9 cellular contexts compared by ENCODE assay signal in genomic region chr2:127408807-127409099, GRCh38. TPM values are rescaled to one million over a fixed set of nuclear protein-coding genes. Genes with fewer than 3 reads are reported as not detected.
DNase-seq lines count a peak whose midpoint lies in the region; ATAC-seq and TF ChIP-seq lines count a peak whose summit lies in the region.
"Had no signal": no experiment of that assay in that cellular context is flagged by ENCODE, and none has a peak within 500 bp of the region (broad histone marks: within the 10 kb centered on the region; RNA-seq: fewer than 3 reads in every experiment).

No MANE protein-coding gene starts in this region.

- CTCF ChIA-PET in WTC11 (lab: Charles Lee) = interaction anchor here (0.5 to 1.9 kb wide), 3 partner anchors 14 to 74 kb away, joined by 3 to 9 read pairs (median 7); no protein-coding TSS in a partner anchor

- in situ Hi-C loops in HAP-1 (cut with MboI; ENCODE audit: low sequenced_read_pairs) = no loop called here

- peaks cover 22% of the 10 kb centered on the region for H3K4me1 ChIP-seq in HAP-1
- H3K4me1 ChIP-seq in iPS DF 6.9 (ENCODE audit: control insufficient read depth, insufficient read depth, low read length) = 0 out of 2 replicates have a peak, but pooled peaks cover 1% of the 10 kb centered on the region

- no peak for DNase-seq in HAP-1 (ENCODE audit: low spot score in 2 of 2)
- no peak for DNase-seq in WTC11 (ENCODE audit: low spot score)
- DNase-seq in iPS DF 6.9 (ENCODE audit: low read depth, low spot score) = no peak
- DNase-seq in stimulated activated effector memory CD8-positive, alpha-beta T cell treated with anti-CD3 and anti-CD28 coated beads, Interleukin-12 subunit alpha, Interleukin-12 subunit beta, amount 100 ng/mL, for 72 hours (ENCODE audit: low spot score in 2 of 2) = no peak
- DNase-seq in COLO668 (lab: John Stamatoyannopoulos, UW; ENCODE audit: unreplicated experiment) = no peak
- DNase-seq in mucosa of gallbladder (ENCODE audit: low spot score) = no peak
- DNase-seq: Kasumi-1 had no signal

- peaks cover 14% of the 10 kb centered on the region for H3K9me3 Mint-ChIP-seq in WTC11
- H3K9me3 Mint-ChIP-seq in stimulated activated effector memory CD8-positive, alpha-beta T cell treated with anti-CD3 and anti-CD28 coated beads, Interleukin-12 subunit alpha, Interleukin-12 subunit beta, amount 100 ng/mL, for 72 hours = peaks cover 2% of the 10 kb centered on the region

- H3K27me3 ChIP-seq in HAP-1 (ENCODE audit: low read depth) (no peaks in the 10 kb centered on the region), iPS DF 6.9 (ENCODE audit: control insufficient read depth, insufficient read depth, low read length) (no peaks in the 10 kb centered on the region)

- H3K9me3 ChIP-seq in HAP-1 = no peaks in the 10 kb centered on the region; the same call in none of the 2 replicates
- H3K9me3 ChIP-seq in iPS DF 6.9 (ENCODE audit: control insufficient read depth, insufficient read depth, low read length) = no peaks in the 10 kb centered on the region

- POLR2A ChIA-PET in WTC11 (lab: Charles Lee) = interaction anchor here (0.6 to 1.4 kb wide), 2 partner anchors 14 to 64 kb away, joined by 5 to 6 read pairs; no protein-coding TSS in a partner anchor

- WGBS in iPS DF 6.9 (ENCODE audit: insufficient coverage, insufficient read length) = no CpG with 5 or more reads among the region's 10 CpGs

- peaks cover 10% of the 10 kb centered on the region for H3K36me3 Mint-ChIP-seq in WTC11
- H3K36me3 Mint-ChIP-seq in stimulated activated effector memory CD8-positive, alpha-beta T cell treated with anti-CD3 and anti-CD28 coated beads, Interleukin-12 subunit alpha, Interleukin-12 subunit beta, amount 100 ng/mL, for 72 hours = no peaks in the 10 kb centered on the region

- H3K36me3 ChIP-seq in HAP-1 (replicated peaks) (no peaks in the 10 kb centered on the region), iPS DF 6.9 (ENCODE audit: control insufficient read depth, insufficient read depth, low read length) (no peaks in the 10 kb centered on the region)

- peak overlapping the region; percentile 32; the same call in 1 of the 2 replicates for H3K4me3 ChIP-seq in HAP-1
- peak overlapping the region; percentile 71; the same call in 1 of the 2 replicates for H3K4me3 ChIP-seq in iPS DF 6.9 (ENCODE audit: low read length)

- peaks cover 10% of the 10 kb centered on the region for H3K27me3 Mint-ChIP-seq in WTC11 (ENCODE audit: low read depth)

- no peak overlapping the region for H3K27ac Mint-ChIP-seq in WTC11
- H3K27ac Mint-ChIP-seq in stimulated activated effector memory CD8-positive, alpha-beta T cell treated with anti-CD3 and anti-CD28 coated beads, Interleukin-12 subunit alpha, Interleukin-12 subunit beta, amount 100 ng/mL, for 72 hours = no peak overlapping the region

- ATAC-seq in WTC11 (no peak), HG03520 (IDR thresholded peaks at IDR 0.05; ENCODE audit: unreplicated experiment) (no peak), HG03045 (IDR thresholded peaks at IDR 0.05; ENCODE audit: unreplicated experiment) (no peak)
- no peak for ATAC-seq in stimulated activated effector memory CD8-positive, alpha-beta T cell treated with anti-CD3 and anti-CD28 coated beads, Interleukin-12 subunit alpha, Interleukin-12 subunit beta, amount 100 ng/mL, for 72 hours

- H3K4me1 Mint-ChIP-seq in WTC11 = peaks cover 11% of the 10 kb centered on the region
- peaks cover 30% of the 10 kb centered on the region for H3K4me1 Mint-ChIP-seq in stimulated activated effector memory CD8-positive, alpha-beta T cell treated with anti-CD3 and anti-CD28 coated beads, Interleukin-12 subunit alpha, Interleukin-12 subunit beta, amount 100 ng/mL, for 72 hours

- no peak overlapping the region for H3K27ac ChIP-seq in iPS DF 6.9 (ENCODE audit: low read length)

- H3K4me3 Mint-ChIP-seq in WTC11 = peak overlapping the region; percentile 68
- peak overlapping the region; percentile 53 for H3K4me3 Mint-ChIP-seq in stimulated activated effector memory CD8-positive, alpha-beta T cell treated with anti-CD3 and anti-CD28 coated beads, Interleukin-12 subunit alpha, Interleukin-12 subunit beta, amount 100 ng/mL, for 72 hours

- no peak for TF ChIP-seq CTCF in WTC11 (IDR thresholded peaks at IDR 0.05)

TF ChIP-seq in WTC11, 78 proteins besides CTCF, POLR2A, EP300 and RAD21 (continues in another document):
- TF ChIP-seq, protein P1, sequence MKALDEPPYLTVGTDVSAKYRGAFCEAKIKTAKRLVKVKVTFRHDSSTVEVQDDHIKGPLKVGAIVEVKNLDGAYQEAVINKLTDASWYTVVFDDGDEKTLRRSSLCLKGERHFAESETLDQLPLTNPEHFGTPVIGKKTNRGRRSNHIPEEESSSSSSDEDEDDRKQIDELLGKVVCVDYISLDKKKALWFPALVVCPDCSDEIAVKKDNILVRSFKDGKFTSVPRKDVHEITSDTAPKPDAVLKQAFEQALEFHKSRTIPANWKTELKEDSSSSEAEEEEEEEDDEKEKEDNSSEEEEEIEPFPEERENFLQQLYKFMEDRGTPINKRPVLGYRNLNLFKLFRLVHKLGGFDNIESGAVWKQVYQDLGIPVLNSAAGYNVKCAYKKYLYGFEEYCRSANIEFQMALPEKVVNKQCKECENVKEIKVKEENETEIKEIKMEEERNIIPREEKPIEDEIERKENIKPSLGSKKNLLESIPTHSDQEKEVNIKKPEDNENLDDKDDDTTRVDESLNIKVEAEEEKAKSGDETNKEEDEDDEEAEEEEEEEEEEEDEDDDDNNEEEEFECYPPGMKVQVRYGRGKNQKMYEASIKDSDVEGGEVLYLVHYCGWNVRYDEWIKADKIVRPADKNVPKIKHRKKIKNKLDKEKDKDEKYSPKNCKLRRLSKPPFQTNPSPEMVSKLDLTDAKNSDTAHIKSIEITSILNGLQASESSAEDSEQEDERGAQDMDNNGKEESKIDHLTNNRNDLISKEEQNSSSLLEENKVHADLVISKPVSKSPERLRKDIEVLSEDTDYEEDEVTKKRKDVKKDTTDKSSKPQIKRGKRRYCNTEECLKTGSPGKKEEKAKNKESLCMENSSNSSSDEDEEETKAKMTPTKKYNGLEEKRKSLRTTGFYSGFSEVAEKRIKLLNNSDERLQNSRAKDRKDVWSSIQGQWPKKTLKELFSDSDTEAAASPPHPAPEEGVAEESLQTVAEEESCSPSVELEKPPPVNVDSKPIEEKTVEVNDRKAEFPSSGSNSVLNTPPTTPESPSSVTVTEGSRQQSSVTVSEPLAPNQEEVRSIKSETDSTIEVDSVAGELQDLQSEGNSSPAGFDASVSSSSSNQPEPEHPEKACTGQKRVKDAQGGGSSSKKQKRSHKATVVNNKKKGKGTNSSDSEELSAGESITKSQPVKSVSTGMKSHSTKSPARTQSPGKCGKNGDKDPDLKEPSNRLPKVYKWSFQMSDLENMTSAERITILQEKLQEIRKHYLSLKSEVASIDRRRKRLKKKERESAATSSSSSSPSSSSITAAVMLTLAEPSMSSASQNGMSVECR (CRISPR knock-in tag; IDR thresholded peaks at IDR 0.05; ENCODE audit: borderline replicate concordance) = no peak
- TF ChIP-seq ZNF396 (CRISPR knock-in tag; IDR thresholded peaks at IDR 0.05; ENCODE audit: borderline replicate concordance) (no peak), JAZF1 (CRISPR knock-in tag; IDR thresholded peaks at IDR 0.05) (no peak), OVOL2 (CRISPR knock-in tag; IDR thresholded peaks at IDR 0.05; ENCODE audit: borderline replicate concordance) (no peak), ZNF416 (CRISPR knock-in tag; IDR thresholded peaks at IDR 0.05) (no peak), MXD4 (CRISPR knock-in tag; IDR thresholded peaks at IDR 0.05; ENCODE audit: borderline replicate concordance) (no peak), PRDM15 (CRISPR knock-in tag; IDR thresholded peaks at IDR 0.05) (no peak; the same call in 1 of the 2 replicates), ESRRA (CRISPR knock-in tag; IDR thresholded peaks at IDR 0.05; ENCODE audit: borderline replicate concordance) (no peak), ELF4 (CRISPR knock-in tag; IDR thresholded peaks at IDR 0.05; ENCODE audit: low read depth) (no peak), KAT7 (CRISPR knock-in tag; IDR thresholded peaks at IDR 0.05; ENCODE audit: borderline replicate concordance) (no peak), SMAD4 (CRISPR knock-in tag; IDR thresholded peaks at IDR 0.05) (no peak)
- TF ChIP-seq, protein P2, sequence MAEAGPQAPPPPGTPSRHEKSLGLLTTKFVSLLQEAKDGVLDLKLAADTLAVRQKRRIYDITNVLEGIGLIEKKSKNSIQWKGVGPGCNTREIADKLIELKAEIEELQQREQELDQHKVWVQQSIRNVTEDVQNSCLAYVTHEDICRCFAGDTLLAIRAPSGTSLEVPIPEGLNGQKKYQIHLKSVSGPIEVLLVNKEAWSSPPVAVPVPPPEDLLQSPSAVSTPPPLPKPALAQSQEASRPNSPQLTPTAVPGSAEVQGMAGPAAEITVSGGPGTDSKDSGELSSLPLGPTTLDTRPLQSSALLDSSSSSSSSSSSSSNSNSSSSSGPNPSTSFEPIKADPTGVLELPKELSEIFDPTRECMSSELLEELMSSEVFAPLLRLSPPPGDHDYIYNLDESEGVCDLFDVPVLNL (CRISPR knock-in tag; IDR thresholded peaks at IDR 0.05; ENCODE audit: borderline replicate concordance, low read depth) = no peak

RNA-seq across cellular contexts. Expression of gene PROC, which starts 9.5 kb away (rescaled TPM):
- total RNA-seq in WTC11 (2021) (0.30 to 0.59 TPM (median 0.39 TPM) in 3 replicates), mucosa of gallbladder (3.3 TPM)

RNA-seq across cellular contexts. Expression of gene MAP3K2, which starts 21.0 kb away (rescaled TPM):
- total RNA-seq in WTC11 (2021) (26.9 to 31.7 TPM (median 31.3 TPM) in 3 replicates), mucosa of gallbladder (71.0 TPM)
